In the genomic region with DNA sequence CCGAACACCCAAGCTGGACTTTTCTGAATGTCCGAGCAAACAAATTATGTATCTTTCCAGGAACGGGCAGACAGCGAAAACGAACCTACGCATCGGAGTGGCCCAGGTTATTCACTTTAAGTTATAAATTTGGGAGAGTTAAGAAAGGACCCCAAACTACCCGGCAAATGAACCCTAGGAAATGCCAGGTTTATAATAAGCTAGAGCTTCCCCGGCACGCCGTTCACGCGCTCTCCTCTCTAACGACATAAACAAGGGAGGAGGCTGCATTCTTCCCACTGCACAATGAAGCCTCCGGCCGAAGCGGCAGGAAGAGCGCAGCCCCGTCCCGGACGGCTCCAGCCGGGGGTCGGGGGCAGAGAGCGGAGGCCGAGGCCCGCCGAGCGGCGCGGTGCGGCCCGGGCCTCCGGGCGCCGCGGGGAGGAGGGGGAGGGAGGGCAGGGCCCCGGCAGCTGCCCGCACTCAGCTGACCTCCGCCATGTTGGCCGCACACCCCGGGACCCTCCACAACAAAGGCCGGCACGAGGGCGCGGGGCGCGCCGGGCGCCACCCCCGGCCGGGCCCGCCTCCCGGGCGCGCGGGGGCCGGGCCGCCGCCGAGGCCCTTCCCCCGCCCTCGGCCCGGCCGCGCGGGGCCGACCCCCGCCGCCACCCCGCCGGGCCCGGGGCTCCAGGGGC, we compare ENCODE assay signal across 8 cellular contexts. TPM values are rescaled to one million over a fixed set of nuclear protein-coding genes. Genes with fewer than 3 reads are reported as not detected.
DNase-seq lines count a peak whose midpoint lies in the region; ATAC-seq and TF ChIP-seq lines count a peak whose summit lies in the region.

No MANE protein-coding gene starts in this region.

- no peaks in the 10 kb centered on the region for H3K9me3 ChIP-seq in muscle layer of colon (ENCODE audit: low read length)

- in situ Hi-C loops in ACHN (cut with HindIII; ENCODE audit: low pct_ligation_motif_present, low pct_unique_long_range_greater_than_20kb, low sequenced_read_pairs) = no loop called here

- ATAC-seq in HG02642 (IDR thresholded peaks at IDR 0.05; ENCODE audit: poor library complexity, unreplicated experiment) (peak; percentile 55), esophagus mucosa (peak; percentile 52)

- DNase-seq in ACHN = peak; percentile 71
- peak; percentile 61 for DNase-seq in GM12865 (ENCODE audit: low read depth)
- peak; percentile 69 for DNase-seq in NCI-H1105 (lab: John Stamatoyannopoulos, UW)
- peak; percentile 23 for DNase-seq in activated T-helper 1 cell treated with Interleukin-2 at 50 U/mL for 16 hours (ENCODE audit: low read depth)
- peak; percentile 53 for DNase-seq in ureter (ENCODE audit: low spot score)

- no peaks in the 10 kb centered on the region for H3K36me3 ChIP-seq in muscle layer of colon (ENCODE audit: insufficient read depth, low read length)

- H3K9ac ChIP-seq in muscle layer of colon (ENCODE audit: low read length) = peak overlapping the region; percentile 74

- H3K27ac ChIP-seq in muscle layer of colon (ENCODE audit: low read depth, low read length) = peak overlapping the region; percentile 82

- H3K27me3 ChIP-seq in muscle layer of colon (ENCODE audit: control insufficient read depth in 1 of 2, insufficient read depth in 2 of 2, low read length in 2 of 2) = no peaks in the 10 kb centered on the region

- H3K4me3 ChIP-seq in GM12865 (ENCODE audit: low read depth, low read length) (peak overlapping the region; percentile 71), muscle layer of colon (ENCODE audit: low read depth in 1 of 2, low read length in 2 of 2) (peak overlapping the region; percentile 64 to 81)

- H3K4me1 ChIP-seq in muscle layer of colon (ENCODE audit: insufficient read depth, low read length) = peaks cover 21% of the 10 kb centered on the region

- no peak for TF ChIP-seq CTCF in GM12865 (IDR thresholded peaks at IDR 0.05; ENCODE audit: insufficient read depth, low read depth, low read length, missing control alignments)

RNA-seq across cellular contexts. Expression of a gene that starts 0.8 kb away (rescaled TPM):
- total RNA-seq in esophagus mucosa = 13.7 TPM
- total RNA-seq in ureter = 29.7 TPM

Comparison
In these comparisons a context has a peak if more than half of its experiments do, and no peak if none do; other contexts are left out.
1. Peak in every context shown above with its lines: DNase-seq, ATAC-seq, H3K4me3 ChIP-seq and H3K27ac ChIP-seq.